Comparison of ENCODE assay signal across 10 cellular contexts in the genomic region with DNA sequence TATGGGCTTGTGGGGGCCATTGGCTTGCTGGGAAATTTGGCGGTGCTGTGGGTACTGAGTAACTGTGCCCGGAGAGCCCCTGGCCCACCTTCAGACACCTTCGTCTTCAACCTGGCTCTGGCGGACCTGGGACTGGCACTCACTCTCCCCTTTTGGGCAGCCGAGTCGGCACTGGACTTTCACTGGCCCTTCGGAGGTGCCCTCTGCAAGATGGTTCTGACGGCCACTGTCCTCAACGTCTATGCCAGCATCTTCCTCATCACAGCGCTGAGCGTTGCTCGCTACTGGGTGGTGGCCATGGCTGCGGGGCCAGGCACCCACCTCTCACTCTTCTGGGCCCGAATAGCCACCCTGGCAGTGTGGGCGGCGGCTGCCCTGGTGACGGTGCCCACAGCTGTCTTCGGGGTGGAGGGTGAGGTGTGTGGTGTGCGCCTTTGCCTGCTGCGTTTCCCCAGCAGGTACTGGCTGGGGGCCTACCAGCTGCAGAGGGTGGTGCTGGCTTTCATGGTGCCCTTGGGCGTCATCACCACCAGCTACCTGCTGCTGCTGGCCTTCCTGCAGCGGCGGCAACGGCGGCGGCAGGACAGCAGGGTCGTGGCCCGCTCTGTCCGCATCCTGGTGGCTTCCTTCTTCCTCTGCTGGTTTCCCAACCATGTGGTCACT. TPM values are rescaled to one million over a fixed set of nuclear protein-coding genes. Genes with fewer than 3 reads are reported as not detected.
DNase-seq lines count a peak whose midpoint lies in the region; TF ChIP-seq lines count a peak whose summit lies in the region.
"Had no signal": no experiment of that assay in that cellular context is flagged by ENCODE, and none has a peak within 500 bp of the region (broad histone marks: within the 10 kb centered on the region; RNA-seq: fewer than 3 reads in every experiment).

No MANE protein-coding gene starts in this region.

- peak overlapping the region; percentile 45 to 51 for H3K4me3 Mint-ChIP-seq in CD14-positive monocyte
- no peak overlapping the region for H3K4me3 Mint-ChIP-seq in neural progenitor cell

- H3K36me3 ChIP-seq in Karpas-422 (ENCODE audit: insufficient read depth, low read length), result 0 out of 2 replicates have a peak, but pooled peaks cover 13% of the 10 kb centered on the region
- H3K36me3 ChIP-seq in breast epithelium, result no peaks in the 10 kb centered on the region
- no peaks in the 10 kb centered on the region for H3K36me3 ChIP-seq in neural progenitor cell

- intact Hi-C loops in CD14-positive monocyte (cut with micrococcal nuclease), result loop anchor here in 1 of 2 donors (2.0 kb wide), 1 partner anchor 47 kb away; no protein-coding TSS in a partner anchor
- intact Hi-C loops in breast epithelium (cut with DNase I; ENCODE audit: low total_unique reads), result loop anchor here (5.0 kb wide), 1 partner anchor 45 kb away; no protein-coding TSS in a partner anchor

- no peaks in the 10 kb centered on the region for H4K20me1 ChIP-seq in Karpas-422 (ENCODE audit: insufficient read depth, low read depth, low read length)
- no peaks in the 10 kb centered on the region for H4K20me1 ChIP-seq in neural progenitor cell (ENCODE audit: low read depth)

- TF ChIP-seq CTCF in CD14-positive monocyte (IDR thresholded peaks at IDR 0.05) (no peak), breast epithelium (IDR thresholded peaks at IDR 0.05) (no peak), neural progenitor cell (IDR thresholded peaks at IDR 0.05) (no peak)

- H3K4me2 ChIP-seq in Karpas-422 (ENCODE audit: low read depth, low read length, poor library complexity, severe bottlenecking) (peak overlapping the region; percentile 61), neural progenitor cell (no peak overlapping the region)

- H3K9ac ChIP-seq in Karpas-422 (ENCODE audit: low read length) (peak overlapping the region; percentile 67), neural progenitor cell (no peak overlapping the region)

- no peak for DNase-seq in CD14-positive monocyte (ENCODE audit: low spot score)
- no peak for DNase-seq in Karpas-422
- DNase-seq in breast epithelium (ENCODE audit: low spot score in 2 of 2), result no peak
- DNase-seq in neural progenitor cell (ENCODE audit: low spot score), result no peak
- no peak for DNase-seq in H4 (ENCODE audit: low spot score)
- no peak for DNase-seq in GF-D8 (lab: John Stamatoyannopoulos, UW)
- no peak for DNase-seq in activated CD4-positive, CD25-positive, alpha-beta regulatory T cell treated with anti-CD3 and anti-CD28 coated beads, Interleukin-2, amount 50 U/mL, for 72 hours
- DNase-seq in stimulated activated CD4-positive, alpha-beta T cell treated with anti-CD3 and anti-CD28 coated beads, Interleukin-4, amount 100 ng/mL, for 4 hours, result no peak
- DNase-seq: amygdala, NCI-H146 had no signal

- H2AFZ ChIP-seq in Karpas-422 (ENCODE audit: low read length) (no peak overlapping the region), neural progenitor cell (replicated peaks) (no peak overlapping the region)

- H3K36me3 Mint-ChIP-seq in CD14-positive monocyte (peaks cover 23 to 35% of the 10 kb centered on the region in 2 donors), neural progenitor cell (peaks cover 6% of the 10 kb centered on the region)

- no peak for TF ChIP-seq POLR2A in breast epithelium (IDR thresholded peaks at IDR 0.05)

- H3K9me3 Mint-ChIP-seq in CD14-positive monocyte, result peaks cover 0 to 3% (median 0%) of the 10 kb centered on the region in 7 donors
- no peaks in the 10 kb centered on the region for H3K9me3 Mint-ChIP-seq in neural progenitor cell

- H3K4me1 ChIP-seq in Karpas-422 (ENCODE audit: low read length) (peaks cover 74% of the 10 kb centered on the region), breast epithelium (peaks cover 0 to 27% of the 10 kb centered on the region in 2 donors), neural progenitor cell (peaks cover 10% of the 10 kb centered on the region)

- peak overlapping the region; percentile 96 for H3K27ac ChIP-seq in Karpas-422 (ENCODE audit: low read length)
- peak overlapping the region; percentile 75 to 86 for H3K27ac ChIP-seq in breast epithelium
- H3K27ac ChIP-seq in neural progenitor cell, result no peak overlapping the region

- H3F3A ChIP-seq in neural progenitor cell (ENCODE audit: low read depth), result peaks cover 30% of the 10 kb centered on the region

- H3K27me3 ChIP-seq in Karpas-422 (ENCODE audit: low read length) (no peaks in the 10 kb centered on the region), breast epithelium (no peaks in the 10 kb centered on the region), neural progenitor cell (no peaks in the 10 kb centered on the region)

- H3K27me3 Mint-ChIP-seq in CD14-positive monocyte (ENCODE audit: low read depth in 3 of 3) (peaks cover 0 to 4% (median 0%) of the 10 kb centered on the region in 3 donors), neural progenitor cell (ENCODE audit: insufficient read depth, low read depth) (peaks cover 4% of the 10 kb centered on the region)

- H3K79me2 ChIP-seq in Karpas-422 (ENCODE audit: low read length) (no peaks in the 10 kb centered on the region), neural progenitor cell (ENCODE audit: low read depth) (no peaks in the 10 kb centered on the region)

- H3K4me3 ChIP-seq in Karpas-422 (ENCODE audit: low read length), result peak overlapping the region; percentile 47; the same call in 1 of the 2 replicates
- no peak overlapping the region for H3K4me3 ChIP-seq in breast epithelium
- H3K4me3 ChIP-seq in neural progenitor cell, result no peak overlapping the region

- H3K9me2 ChIP-seq in Karpas-422 (replicated peaks; ENCODE audit: insufficient read depth, low read length), result no peaks in the 10 kb centered on the region

- H3K4me1 Mint-ChIP-seq in CD14-positive monocyte, result peaks cover 79% of the 10 kb centered on the region
- peaks cover 23% of the 10 kb centered on the region for H3K4me1 Mint-ChIP-seq in neural progenitor cell

- H3K9me3 ChIP-seq in Karpas-422 (ENCODE audit: low read length), result no peaks in the 10 kb centered on the region
- H3K9me3 ChIP-seq in breast epithelium, result no peaks in the 10 kb centered on the region
- no peaks in the 10 kb centered on the region for H3K9me3 ChIP-seq in neural progenitor cell (ENCODE audit: low read depth)

- H3K27ac Mint-ChIP-seq in CD14-positive monocyte (peak overlapping the region; percentile 48 to 91 (median 81)), neural progenitor cell (peak overlapping the region; percentile 81)

RNA-seq across cellular contexts. Expression of a gene that starts 0.5 kb away (rescaled TPM):
- polyA plus RNA-seq in CD14-positive monocyte, result not detected
- total RNA-seq in Karpas-422 (2014; rRNA removed; shearing (Covaris generic); ENCODE audit: low replicate concordance), result not detected in 2 replicates
- total RNA-seq in breast epithelium, result not detected
- not detected in 2 replicates for total RNA-seq in neural progenitor cell (ENCODE audit: low replicate concordance)
- not detected in 2 replicates for total RNA-seq in H4 (2014; rRNA removed; shearing (Covaris generic))

RNA-seq across cellular contexts. Expression of a gene that starts 7.8 kb away (rescaled TPM):
- polyA plus RNA-seq in CD14-positive monocyte, result 1 to 10 TPM; 3.4 to 3.5 TPM
- 42.7 and 63.2 TPM in 2 replicates for total RNA-seq in Karpas-422 (2014; rRNA removed; shearing (Covaris generic); ENCODE audit: low replicate concordance)
- total RNA-seq in breast epithelium (10 to 100 TPM; 52.0 to 81.5 (median 64.2) TPM), neural progenitor cell (ENCODE audit: low replicate concordance) (91.5 and 91.9 TPM in 2 replicates)
- 14.9 and 22.3 TPM in 2 replicates for total RNA-seq in H4 (2014; rRNA removed; shearing (Covaris generic))

RNA-seq across cellular contexts. Expression of a gene that starts 30.8 kb away (rescaled TPM):
- 10 to 100 TPM; 57.2 to 69.6 TPM for polyA plus RNA-seq in CD14-positive monocyte
- total RNA-seq in Karpas-422 (2014; rRNA removed; shearing (Covaris generic); ENCODE audit: low replicate concordance), result 12.2 and 12.8 TPM in 2 replicates
- 10 to 100 TPM; 29.2 to 32.6 (median 29.4) TPM for total RNA-seq in breast epithelium
- 41.5 and 51.3 TPM in 2 replicates for total RNA-seq in neural progenitor cell (ENCODE audit: low replicate concordance)
- total RNA-seq in H4 (2014; rRNA removed; shearing (Covaris generic)), result 45.8 and 46.5 TPM in 2 replicates

RNA-seq across cellular contexts. Expression of a gene that starts 36.4 kb away (rescaled TPM):
- 10 to 100 TPM; 15.4 to 18.6 TPM for polyA plus RNA-seq in CD14-positive monocyte
- total RNA-seq in Karpas-422 (2014; rRNA removed; shearing (Covaris generic); ENCODE audit: low replicate concordance), result 85.1 and 207 TPM in 2 replicates
- total RNA-seq in breast epithelium (10 to 100 TPM; 81.8 to 93.7 (median 90.4) TPM), neural progenitor cell (ENCODE audit: low replicate concordance) (79.7 and 108 TPM in 2 replicates)
- 57.1 and 64.2 TPM in 2 replicates for total RNA-seq in H4 (2014; rRNA removed; shearing (Covaris generic))
